Comparison of ENCODE assay signal across 1 cellular context in the genomic region with DNA sequence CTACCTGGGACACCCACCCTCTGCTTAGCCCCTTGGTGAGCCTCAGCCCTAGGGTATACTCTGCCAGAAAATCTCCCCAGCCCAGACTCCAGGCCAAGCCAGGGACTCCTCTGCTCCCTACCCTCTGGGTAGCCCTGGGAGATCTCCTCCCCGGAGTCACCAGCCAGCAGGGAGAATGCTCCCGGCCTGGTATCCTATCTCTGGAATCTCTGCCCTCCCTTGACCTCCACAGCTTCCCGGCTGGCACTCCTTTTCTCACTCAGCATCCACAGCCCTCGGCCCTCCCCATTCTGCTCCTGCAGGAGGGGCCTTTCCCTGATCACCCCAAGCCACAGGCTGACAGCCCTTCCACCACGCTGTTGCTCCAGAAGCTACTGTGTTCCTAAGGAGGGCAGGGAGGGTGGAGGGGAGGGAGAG.
TF ChIP-seq lines count a peak whose summit lies in the region.

No MANE protein-coding gene starts in this region.

TF ChIP-seq in GM23338, 12 proteins besides CTCF, POLR2A, EP300 and RAD21 (continued from another document):
- TF ChIP-seq, protein P1, sequence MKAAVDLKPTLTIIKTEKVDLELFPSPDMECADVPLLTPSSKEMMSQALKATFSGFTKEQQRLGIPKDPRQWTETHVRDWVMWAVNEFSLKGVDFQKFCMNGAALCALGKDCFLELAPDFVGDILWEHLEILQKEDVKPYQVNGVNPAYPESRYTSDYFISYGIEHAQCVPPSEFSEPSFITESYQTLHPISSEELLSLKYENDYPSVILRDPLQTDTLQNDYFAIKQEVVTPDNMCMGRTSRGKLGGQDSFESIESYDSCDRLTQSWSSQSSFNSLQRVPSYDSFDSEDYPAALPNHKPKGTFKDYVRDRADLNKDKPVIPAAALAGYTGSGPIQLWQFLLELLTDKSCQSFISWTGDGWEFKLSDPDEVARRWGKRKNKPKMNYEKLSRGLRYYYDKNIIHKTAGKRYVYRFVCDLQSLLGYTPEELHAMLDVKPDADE (IDR thresholded peaks at IDR 0.05) = no peak
